In genomic region chr17:48624118-48624517, GRCh38 we compare ENCODE assay signal across 22 cellular contexts. TPM values are rescaled to one million over a fixed set of nuclear protein-coding genes. Genes with fewer than 3 reads are reported as not detected.
DNase-seq lines count a peak whose midpoint lies in the region; ATAC-seq and TF ChIP-seq lines count a peak whose summit lies in the region.
"Had no signal": no experiment of that assay in that cellular context is flagged by ENCODE, and none has a peak within 500 bp of the region (broad histone marks: within the 10 kb centered on the region; RNA-seq: fewer than 3 reads in every experiment).

No MANE protein-coding gene starts in this region.

- DNase-seq in activated naive CD4-positive, alpha-beta T cell treated with anti-CD3 and anti-CD28 coated beads, Interleukin-2, amount 50 U/mL, for 72 hours (ENCODE audit: low spot score in 2 of 2): no peak
- DNase-seq in type B pancreatic cell (ENCODE audit: extremely low spot score, unreplicated experiment) (no peak), KBM-7 (no peak), ascending aorta (ENCODE audit: low spot score in 2 of 2) (no peak), WTC11 (ENCODE audit: low spot score) (no peak)
- DNase-seq: activated CD4-positive, alpha-beta T cell treated with anti-CD3 and anti-CD28 coated beads for 48 hours; CD8-positive, alpha-beta T cell; DMS79 treated with DMSO at 0.1 percent for 48 hours; gastrocnemius medialis; left colon; NCI-H2081 treated with DMSO at 0.1 percent for 48 hours; NCI-H510A; stimulated activated CD4-positive, alpha-beta T cell treated with anti-CD3 and anti-CD28 coated beads, Interleukin-12 subunit alpha, Interleukin-12 subunit beta, amount 100 ng/mL, for 4 hours; stimulated activated CD8-positive, alpha-beta memory T cell treated with anti-CD3 and anti-CD28 coated beads, Interleukin-4, amount 100 ng/mL, for 48 hours; SW 1271 had no signal

- H3K27me3 Mint-ChIP-seq in activated naive CD4-positive, alpha-beta T cell treated with anti-CD3 and anti-CD28 coated beads, Interleukin-2, amount 50 U/mL, for 24 hours: peaks cover 58% of the 10 kb centered on the region
- H3K27me3 Mint-ChIP-seq in activated naive CD8-positive, alpha-beta T cell: peaks cover 43% of the 10 kb centered on the region
- H3K27me3 Mint-ChIP-seq in type B pancreatic cell (peaks cover 98% of the 10 kb centered on the region), WTC11 (ENCODE audit: low read depth) (peaks cover 100% of the 10 kb centered on the region; the same call in 1 of the 2 replicates)

- H3K4me1 ChIP-seq in mesodermal cell (ENCODE audit: control insufficient read depth, insufficient read depth, low read length, poor library complexity, severe bottlenecking) (peaks cover 5% of the 10 kb centered on the region), ascending aorta (peaks cover 15 to 21% of the 10 kb centered on the region in 2 donors)

- peaks cover 27% of the 10 kb centered on the region for H3K4me1 Mint-ChIP-seq in activated naive CD4-positive, alpha-beta T cell treated with anti-CD3 and anti-CD28 coated beads, Interleukin-2, amount 50 U/mL, for 24 hours
- H3K4me1 Mint-ChIP-seq in activated naive CD8-positive, alpha-beta T cell (ENCODE audit: low read depth): peaks cover 11% of the 10 kb centered on the region
- H3K4me1 Mint-ChIP-seq in type B pancreatic cell (ENCODE audit: unreplicated experiment): peaks cover 14% of the 10 kb centered on the region
- peaks cover 20% of the 10 kb centered on the region for H3K4me1 Mint-ChIP-seq in WTC11

- WGBS in mesodermal cell (ENCODE audit: insufficient coverage in 2 of 2), 2 experiments: 9% methylated on average over 1 of the region's 5 CpGs; no CpG with 5 or more reads in 1 of the 2 experiments

- H3K36me3 Mint-ChIP-seq in activated naive CD4-positive, alpha-beta T cell treated with anti-CD3 and anti-CD28 coated beads, Interleukin-2, amount 50 U/mL, for 24 hours: peaks cover 2% of the 10 kb centered on the region
- no peaks in the 10 kb centered on the region for H3K36me3 Mint-ChIP-seq in activated naive CD4-positive, alpha-beta T cell treated with anti-CD3 and anti-CD28 coated beads, Interleukin-2, amount 50 U/mL, for 72 hours
- no peaks in the 10 kb centered on the region for H3K36me3 Mint-ChIP-seq in activated naive CD8-positive, alpha-beta T cell
- H3K36me3 Mint-ChIP-seq in type B pancreatic cell (no peaks in the 10 kb centered on the region), WTC11 (no peaks in the 10 kb centered on the region)
- H3K36me3 Mint-ChIP-seq: CD8-positive, alpha-beta T cell had no signal

- in situ Hi-C loops in KBM-7 (cut with MboI; ENCODE audit: low pct_unique_long_range_greater_than_20kb, low sequenced_read_pairs): no loop called here

- H3K9me3 ChIP-seq in mesodermal cell (ENCODE audit: control insufficient read depth, low read length): no peaks in the 10 kb centered on the region
- no peaks in the 10 kb centered on the region for H3K9me3 ChIP-seq in ascending aorta
- H3K9me3 ChIP-seq: gastrocnemius medialis had no signal

- no peaks in the 10 kb centered on the region for H3K36me3 ChIP-seq in mesodermal cell (ENCODE audit: control insufficient read depth, insufficient read depth, low read length)
- no peaks in the 10 kb centered on the region for H3K36me3 ChIP-seq in ascending aorta
- H3K36me3 ChIP-seq: cardiac muscle cell, gastrocnemius medialis had no signal

- no peak overlapping the region for H3K27ac Mint-ChIP-seq in activated naive CD4-positive, alpha-beta T cell treated with anti-CD3 and anti-CD28 coated beads, Interleukin-2, amount 50 U/mL, for 24 hours
- H3K27ac Mint-ChIP-seq in activated naive CD4-positive, alpha-beta T cell treated with anti-CD3 and anti-CD28 coated beads, Interleukin-2, amount 50 U/mL, for 72 hours: no peak overlapping the region
- H3K27ac Mint-ChIP-seq in activated naive CD8-positive, alpha-beta T cell: no peak overlapping the region
- H3K27ac Mint-ChIP-seq in type B pancreatic cell: no peak overlapping the region
- H3K27ac Mint-ChIP-seq in WTC11: no peak overlapping the region
- H3K27ac Mint-ChIP-seq: CD8-positive, alpha-beta T cell had no signal

- POLR2A ChIA-PET in WTC11 (lab: Charles Lee): no interaction called here

- H3K27me3 ChIP-seq in ascending aorta: peaks cover 29% of the 10 kb centered on the region

- ATAC-seq in activated naive CD4-positive, alpha-beta T cell treated with anti-CD3 and anti-CD28 coated beads, Interleukin-2, amount 50 U/mL, for 72 hours: no peak
- ATAC-seq in WTC11: no peak
- ATAC-seq: gastrocnemius medialis, left colon had no signal

- H3K27ac ChIP-seq in mesodermal cell (ENCODE audit: low read depth, low read length, severe bottlenecking) (no peak overlapping the region), ascending aorta (no peak overlapping the region)
- H3K27ac ChIP-seq: cardiac muscle cell, gastrocnemius medialis, KMS-11 had no signal

- H3K4me3 ChIP-seq in mesodermal cell (ENCODE audit: extremely low read depth, insufficient read depth, low read length, poor library complexity, severe bottlenecking): peak overlapping the region; percentile 9
- no peak overlapping the region for H3K4me3 ChIP-seq in ascending aorta

- no peaks in the 10 kb centered on the region for H3K9me3 Mint-ChIP-seq in activated naive CD4-positive, alpha-beta T cell treated with anti-CD3 and anti-CD28 coated beads, Interleukin-2, amount 50 U/mL, for 24 hours
- no peaks in the 10 kb centered on the region for H3K9me3 Mint-ChIP-seq in activated naive CD4-positive, alpha-beta T cell treated with anti-CD3 and anti-CD28 coated beads, Interleukin-2, amount 50 U/mL, for 72 hours
- no peaks in the 10 kb centered on the region for H3K9me3 Mint-ChIP-seq in activated naive CD8-positive, alpha-beta T cell (ENCODE audit: low read depth)
- H3K9me3 Mint-ChIP-seq in type B pancreatic cell (no peaks in the 10 kb centered on the region), WTC11 (no peaks in the 10 kb centered on the region)
- H3K9me3 Mint-ChIP-seq: CD8-positive, alpha-beta T cell had no signal

- intact Hi-C loops in ascending aorta (cut with DNase I): no loop called here

- peak overlapping the region; percentile 49 for H3K4me3 Mint-ChIP-seq in activated naive CD4-positive, alpha-beta T cell treated with anti-CD3 and anti-CD28 coated beads, Interleukin-2, amount 50 U/mL, for 24 hours
- H3K4me3 Mint-ChIP-seq in activated naive CD8-positive, alpha-beta T cell: peak overlapping the region; percentile 59
- H3K4me3 Mint-ChIP-seq in type B pancreatic cell (peak overlapping the region; percentile 76), WTC11 (no peak overlapping the region)

- TF ChIP-seq CTCF in type B pancreatic cell (conservative IDR thresholded peaks at IDR 0.05) (no peak), ascending aorta (IDR thresholded peaks at IDR 0.05) (no peak), WTC11 (IDR thresholded peaks at IDR 0.05) (no peak)

- CTCF ChIA-PET in WTC11 (lab: Charles Lee): interaction anchor here (1.3 to 3.5 kb wide), 3 partner anchors 12 to 31 kb away, joined by 3 to 54 read pairs (median 3); no protein-coding TSS in a partner anchor

TF ChIP-seq in WTC11, 78 proteins besides CTCF, POLR2A, EP300 and RAD21:
- no peak for TF ChIP-seq ZNF232 (CRISPR knock-in tag; IDR thresholded peaks at IDR 0.05)
- no peak for TF ChIP-seq TCF7 (CRISPR knock-in tag; IDR thresholded peaks at IDR 0.05; ENCODE audit: low read depth)
- no peak for TF ChIP-seq IRF2 (CRISPR knock-in tag; IDR thresholded peaks at IDR 0.05; ENCODE audit: borderline replicate concordance, low read depth)
- TF ChIP-seq ZBTB21 (CRISPR knock-in tag; IDR thresholded peaks at IDR 0.05; ENCODE audit: borderline replicate concordance): no peak

RNA-seq across cellular contexts. Expression of gene HOXB9, which starts 2.0 kb away (rescaled TPM):
- 1 to 10 TPM; 1.2 to 2.4 TPM for total RNA-seq in activated naive CD4-positive, alpha-beta T cell treated with anti-CD3 and anti-CD28 coated beads, Interleukin-2, amount 50 U/mL, for 72 hours
- 35.5 TPM for polyA plus RNA-seq in mesodermal cell (2013, experiment 1 of 2)
- polyA plus RNA-seq in mesodermal cell (2013, experiment 2 of 2): 31.8 TPM
- total RNA-seq in type B pancreatic cell (ENCODE audit: low replicate concordance): 1.6 and 9.4 TPM in 2 replicates
- total RNA-seq in ascending aorta: not detected
- 0.09 to 0.24 TPM (median 0.09 TPM) in 3 replicates for total RNA-seq in WTC11 (2021)
- total RNA-seq: cardiac muscle cell; CD8-positive, alpha-beta T cell; gastrocnemius medialis; mononuclear cell; temporal lobe had no signal
- polyA plus RNA-seq: cardiac muscle cell had no signal

RNA-seq across cellular contexts. Expression of gene HOXB8, which starts 9.0 kb away (rescaled TPM):
- total RNA-seq in activated naive CD4-positive, alpha-beta T cell treated with anti-CD3 and anti-CD28 coated beads, Interleukin-2, amount 50 U/mL, for 72 hours: not detected
- 30.0 TPM for polyA plus RNA-seq in mesodermal cell (2013, experiment 1 of 2)
- polyA plus RNA-seq in mesodermal cell (2013, experiment 2 of 2): 41.5 TPM
- total RNA-seq in type B pancreatic cell (ENCODE audit: low replicate concordance): 16.0 and 17.1 TPM in 2 replicates
- total RNA-seq in ascending aorta: not detected
- total RNA-seq in WTC11 (2021): not detected in 3 replicates
- total RNA-seq: cardiac muscle cell; CD8-positive, alpha-beta T cell had no signal
- polyA plus RNA-seq: cardiac muscle cell had no signal

RNA-seq across cellular contexts. Expression of gene HOXB7, which starts 13.3 kb away (rescaled TPM):
- total RNA-seq in activated naive CD4-positive, alpha-beta T cell treated with anti-CD3 and anti-CD28 coated beads, Interleukin-2, amount 50 U/mL, for 72 hours: 1 to 10 TPM in 1 of 2 donors, not detected in 1; 1.1 TPM
- polyA plus RNA-seq in mesodermal cell (2013, experiment 1 of 2): 10.4 TPM
- polyA plus RNA-seq in mesodermal cell (2013, experiment 2 of 2): 19.8 TPM
- total RNA-seq in type B pancreatic cell (ENCODE audit: low replicate concordance): 9.8 and 11.7 TPM in 2 replicates
- 15.0 TPM for total RNA-seq in ascending aorta
- total RNA-seq in WTC11 (2021): 0.14 TPM in 1 of 3 replicates, not detected in the others
- total RNA-seq: cardiac muscle cell, temporal lobe had no signal
- polyA plus RNA-seq: cardiac muscle cell had no signal

RNA-seq across cellular contexts. Expression of gene HOXB6, which starts 19.3 kb away (rescaled TPM):
- total RNA-seq in activated naive CD4-positive, alpha-beta T cell treated with anti-CD3 and anti-CD28 coated beads, Interleukin-2, amount 50 U/mL, for 72 hours: under 1 TPM in 1 of 2 donors, not detected in 1; 0.16 TPM
- polyA plus RNA-seq in mesodermal cell (2013, experiment 1 of 2): 38.9 TPM
- polyA plus RNA-seq in mesodermal cell (2013, experiment 2 of 2): 49.8 TPM
- total RNA-seq in type B pancreatic cell (ENCODE audit: low replicate concordance) (17.6 and 20.3 TPM in 2 replicates), ascending aorta (5.1 TPM), WTC11 (2021) (0.11 TPM in 1 of 3 replicates, not detected in the others)
- total RNA-seq: mononuclear cell, temporal lobe had no signal
- polyA plus RNA-seq: cardiac muscle cell had no signal

RNA-seq across cellular contexts. Expression of gene HOXB5, which starts 30.5 kb away (rescaled TPM):
- total RNA-seq in activated naive CD4-positive, alpha-beta T cell treated with anti-CD3 and anti-CD28 coated beads, Interleukin-2, amount 50 U/mL, for 72 hours: not detected
- polyA plus RNA-seq in mesodermal cell (2013, experiment 1 of 2): 13.7 TPM
- 15.0 TPM for polyA plus RNA-seq in mesodermal cell (2013, experiment 2 of 2)
- total RNA-seq in type B pancreatic cell (ENCODE audit: low replicate concordance): 10.1 and 20.8 TPM in 2 replicates
- 0.53 TPM for total RNA-seq in ascending aorta
- total RNA-seq in WTC11 (2021): not detected in 3 replicates
- total RNA-seq: CD8-positive, alpha-beta T cell; gastrocnemius medialis; mononuclear cell; temporal lobe had no signal

Comparison
In these comparisons a context has a peak if more than half of its experiments do, and no peak if none do; other contexts are left out.
1. RNA of gene HOXB8, which starts 9.0 kb away (total RNA-seq): 16.0 to 17.1 TPM in type B pancreatic cell; not detected in ascending aorta (single experiment), not detected in activated naive CD4-positive, alpha-beta T cell treated with anti-CD3 and anti-CD28 coated beads, Interleukin-2, amount 50 U/mL, for 72 hours and not detected in WTC11; every median in the first group is over 10 times any median in the second.